Comparison of ENCODE assay signal across 8 cellular contexts in the genomic region with DNA sequence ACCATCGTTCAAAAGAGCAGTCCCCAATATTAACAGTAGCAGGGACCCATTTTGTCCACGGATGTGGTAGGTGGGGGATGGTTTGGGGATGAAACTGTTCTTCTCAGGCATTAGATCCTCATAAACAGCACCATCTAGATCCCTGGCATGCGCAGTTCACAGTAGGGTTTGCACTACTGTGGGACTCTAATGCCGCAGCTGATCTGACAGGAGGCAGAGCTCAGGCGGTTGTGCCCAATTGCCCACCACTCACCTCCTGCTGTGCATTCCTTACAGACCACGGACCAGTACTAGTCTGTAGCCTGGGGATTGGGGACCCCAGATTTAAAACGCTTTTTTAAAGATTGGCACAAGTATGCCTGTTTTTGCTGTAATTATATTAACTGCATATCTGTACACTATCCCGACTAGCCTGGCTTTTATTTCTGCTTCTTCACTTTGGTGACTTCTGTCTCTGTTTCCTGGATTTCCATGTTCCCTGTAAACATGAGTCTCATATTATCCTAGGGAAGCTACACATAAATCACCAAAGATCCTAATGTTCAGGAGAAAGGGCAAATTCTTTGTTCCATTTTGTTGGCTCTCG.
A peak's percentile ranks its signal among the peaks of the same experiment; 100 is the strongest.
DNase-seq lines count a peak whose midpoint lies in the region; ATAC-seq, FAIRE-seq and TF ChIP-seq lines count a peak whose summit lies in the region.

No MANE protein-coding gene starts in this region.

- no peaks in the 10 kb centered on the region for H3K36me3 Mint-ChIP-seq in naive thymus-derived CD8-positive, alpha-beta T cell

- H3K4me3 Mint-ChIP-seq in naive thymus-derived CD8-positive, alpha-beta T cell, result no peak overlapping the region

- DNase-seq in H4 (ENCODE audit: low spot score) (peak; percentile 72), adipocyte (ENCODE audit: low read depth) (peak; percentile 33), kidney (no peak), stomach (no peak), AML-193 (lab: John Stamatoyannopoulos, UW) (no peak), SW 1271 (lab: John Stamatoyannopoulos, UW) (no peak)
- DNase-seq in naive thymus-derived CD8-positive, alpha-beta T cell, result no peak

- no peak overlapping the region for H3K27ac Mint-ChIP-seq in naive thymus-derived CD8-positive, alpha-beta T cell

- H3K27me3 Mint-ChIP-seq in naive thymus-derived CD8-positive, alpha-beta T cell, result peaks cover 1 to 12% (median 2%) of the 10 kb centered on the region in 5 donors

- H3K4me1 ChIP-seq in adipocyte (ENCODE audit: control insufficient read depth, insufficient read depth, low read length) (peaks cover 55% of the 10 kb centered on the region), kidney (ENCODE audit: control insufficient read depth in 1 of 2, insufficient read depth in 1 of 2, low read depth in 1 of 2, low read length in 2 of 2) (peaks cover 15 to 18% of the 10 kb centered on the region in 2 donors), stomach (peaks cover 23 to 45% (median 35%) of the 10 kb centered on the region in 4 donors)

- no peak for TF ChIP-seq POLR2A in stomach (IDR thresholded peaks at IDR 0.05)

- intact Hi-C loops in kidney (cut with DNase I), result no loop called here
- intact Hi-C loops in stomach (cut with DNase I; ENCODE audit: low total_unique reads), result no loop called here

- no peaks in the 10 kb centered on the region for H3K27me3 ChIP-seq in adipocyte (replicated peaks; ENCODE audit: control insufficient read depth, insufficient read depth, low read length)
- no peaks in the 10 kb centered on the region for H3K27me3 ChIP-seq in stomach

- peak overlapping the region; percentile 61 to 86 for H3K27ac ChIP-seq in kidney (ENCODE audit: low read depth in 2 of 2, low read length in 2 of 2)
- H3K27ac ChIP-seq in stomach, result peak overlapping the region; percentile 74 to 89 (median 87)

- ATAC-seq in GM18502 (IDR thresholded peaks at IDR 0.05; ENCODE audit: poor library complexity, unreplicated experiment), result no peak
- ATAC-seq in naive thymus-derived CD8-positive, alpha-beta T cell, result no peak

- H3K9me3 Mint-ChIP-seq in naive thymus-derived CD8-positive, alpha-beta T cell, result peaks cover 0 to 2% (median 0%) of the 10 kb centered on the region in 9 donors

- TF ChIP-seq EP300 in stomach (IDR thresholded peaks at IDR 0.05), result no peak

- H3K4me3 ChIP-seq in adipocyte (ENCODE audit: low read length) (peak overlapping the region; percentile 46), kidney (ENCODE audit: low read length in 2 of 2) (peak overlapping the region in 1 of 2 donors; percentile 2), stomach (no peak overlapping the region)

- H3K36me3 ChIP-seq in adipocyte (ENCODE audit: control insufficient read depth, insufficient read depth, low read length, severe bottlenecking) (no peaks in the 10 kb centered on the region), kidney (ENCODE audit: control insufficient read depth in 1 of 2, insufficient read depth in 2 of 2, low read length in 2 of 2) (no peaks in the 10 kb centered on the region), stomach (no peaks in the 10 kb centered on the region)

- peak overlapping the region; percentile 94 for H3K9ac ChIP-seq in adipocyte (ENCODE audit: low read length)
- peak overlapping the region in 1 of 2 donors; percentile 13 for H3K9ac ChIP-seq in kidney (ENCODE audit: low read length in 2 of 2)

- 57 to 71% (median 66%) methylated on average over 9 of the region's 9 CpGs for WGBS in stomach, 5 donors

- no peak for TF ChIP-seq CTCF in kidney (IDR thresholded peaks at IDR 0.05; ENCODE audit: borderline replicate concordance, extremely low read depth, insufficient read depth)
- TF ChIP-seq CTCF in stomach (IDR thresholded peaks at IDR 0.05), result no peak

- H3K9me3 ChIP-seq in adipocyte (ENCODE audit: control insufficient read depth, low read length) (no peaks in the 10 kb centered on the region), kidney (ENCODE audit: control insufficient read depth in 1 of 2, low read length in 2 of 2) (no peaks in the 10 kb centered on the region), stomach (no peaks in the 10 kb centered on the region)

- POLR2A ChIA-PET in naive thymus-derived CD8-positive, alpha-beta T cell (lab: Charles Lee), result no interaction called here

- H3K4me1 Mint-ChIP-seq in naive thymus-derived CD8-positive, alpha-beta T cell, result peaks cover 0 to 9% (median 0%) of the 10 kb centered on the region in 4 donors

- no peak for FAIRE-seq in kidney (lab: Jason Lieb, UNC)

Comparison
In these comparisons a context has a peak if more than half of its experiments do, and no peak if none do; other contexts are left out.
1. DNase-seq: peak in H4 (single experiment) and adipocyte (single experiment); none in kidney (single experiment), stomach (single experiment), AML-193 (0 of 2), SW 1271 (0 of 2) and naive thymus-derived CD8-positive, alpha-beta T cell (0 of 10).